Comparison of ENCODE assay signal across 8 cellular contexts in the genomic region with DNA sequence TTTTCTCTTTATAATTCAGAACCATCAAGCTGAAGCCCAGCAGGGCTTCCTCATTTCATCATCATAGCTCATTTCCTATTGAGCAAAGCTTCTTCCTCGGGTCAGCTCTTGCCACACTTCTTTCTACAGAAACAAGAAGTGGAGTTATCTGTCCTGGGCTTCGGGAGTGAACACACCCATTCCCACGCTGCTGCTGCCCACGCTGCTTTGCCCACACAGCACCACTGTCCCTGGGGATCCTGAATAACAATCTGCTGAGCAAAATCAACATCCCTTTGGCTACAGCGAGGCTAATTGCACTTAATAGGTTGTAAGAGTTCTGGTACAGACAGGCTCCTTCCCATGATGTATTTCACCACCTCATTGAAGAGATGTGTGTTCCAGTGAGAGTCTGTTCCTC. TPM values are rescaled to one million over a fixed set of nuclear protein-coding genes. Genes with fewer than 3 reads are reported as not detected.
A peak's percentile ranks its signal among the peaks of the same experiment; 100 is the strongest.
DNase-seq lines count a peak whose midpoint lies in the region; ATAC-seq, FAIRE-seq and TF ChIP-seq lines count a peak whose summit lies in the region.

No MANE protein-coding gene starts in this region.

- H3K18ac ChIP-seq in neuronal stem cell (ENCODE audit: low read length), result no peak overlapping the region

- ATAC-seq in HG02885 (IDR thresholded peaks at IDR 0.05; ENCODE audit: poor library complexity, unreplicated experiment), result no peak
- no peak for ATAC-seq in activated T-cell treated with anti-CD3 and anti-CD28 coated beads, Interleukin-2, amount 50 U/mL, for 72 hours (replicated peaks in 1 of 2)

- no peak overlapping the region for H4K91ac ChIP-seq in neuronal stem cell (ENCODE audit: low read depth, low read length, poor library complexity)

- H2BK15ac ChIP-seq in neuronal stem cell (ENCODE audit: low read length), result no peak overlapping the region

- H3K14ac ChIP-seq in neuronal stem cell (ENCODE audit: low read length), result no peak overlapping the region

- no peaks in the 10 kb centered on the region for H3K79me2 ChIP-seq in endothelial cell of umbilical vein (ENCODE audit: control insufficient read depth, insufficient read depth, low read length)

- peaks cover 14% of the 10 kb centered on the region for H3K9me3 Mint-ChIP-seq in endodermal cell
- no peaks in the 10 kb centered on the region for H3K9me3 Mint-ChIP-seq in activated T-cell treated with anti-CD3 and anti-CD28 coated beads, Interleukin-2, amount 50 U/mL, for 72 hours

- TF ChIP-seq POLR2A in endothelial cell of umbilical vein (IDR thresholded peaks at IDR 0.05; ENCODE audit: low read depth, low read length), result no peak

- no peaks in the 10 kb centered on the region for H3K9me3 ChIP-seq in endothelial cell of umbilical vein (replicated peaks; ENCODE audit: control insufficient read depth, insufficient read depth, low read length)
- H3K9me3 ChIP-seq in neuronal stem cell (replicated peaks in 1 of 2; ENCODE audit: control insufficient read depth in 2 of 2, insufficient read depth in 1 of 2, low read depth in 1 of 2, low read length in 2 of 2), result no peaks in the 10 kb centered on the region
- peaks cover 2% of the 10 kb centered on the region for H3K9me3 ChIP-seq in endodermal cell (ENCODE audit: control insufficient read depth, low read length)

- no CpG with 5 or more reads among the region's 5 CpGs for WGBS in neuronal stem cell (ENCODE audit: extremely low coverage in 2 of 2, insufficient read length in 2 of 2, insufficient replicate concordance in 1 of 2), 2 donors
- WGBS in endodermal cell (ENCODE audit: insufficient coverage in 1 of 2, insufficient read length in 1 of 2), 2 experiments, result 77 to 86% methylated on average over 5 of the region's 5 CpGs

- TF ChIP-seq CTCF in endothelial cell of umbilical vein (IDR thresholded peaks at IDR 0.05; ENCODE audit: extremely low read depth in 1 of 2, insufficient read depth in 1 of 2, low read depth in 1 of 2, low read length in 2 of 2) (no peak), endodermal cell (conservative IDR thresholded peaks at IDR 0.05) (no peak)

- intact Hi-C loops in endothelial cell of umbilical vein (cut with micrococcal nuclease), result no loop called here

- POLR2A ChIA-PET in endothelial cell of umbilical vein (lab: Charles Lee), result no interaction called here

- no peak overlapping the region for H2BK12ac ChIP-seq in neuronal stem cell (ENCODE audit: low read length)

- peaks cover 2% of the 10 kb centered on the region for H3K36me3 Mint-ChIP-seq in endodermal cell (ENCODE audit: low read depth)
- no peaks in the 10 kb centered on the region for H3K36me3 Mint-ChIP-seq in activated T-cell treated with anti-CD3 and anti-CD28 coated beads, Interleukin-2, amount 50 U/mL, for 72 hours (ENCODE audit: insufficient read depth in 2 of 2)

- H3K4me1 ChIP-seq in endothelial cell of umbilical vein (ENCODE audit: control insufficient read depth, extremely low read depth, insufficient read depth, low read length) (peaks cover 7% of the 10 kb centered on the region), neuronal stem cell (ENCODE audit: control insufficient read depth in 2 of 2, insufficient read depth in 1 of 2, low read depth in 1 of 2, low read length in 2 of 2) (peaks cover 0 to 1% of the 10 kb centered on the region in 2 donors), endodermal cell (ENCODE audit: control insufficient read depth, insufficient read depth, low read length) (no peaks in the 10 kb centered on the region)

- no peak overlapping the region for H2BK120ac ChIP-seq in neuronal stem cell (ENCODE audit: low read depth, low read length)

- no peaks in the 10 kb centered on the region for H3K27me3 Mint-ChIP-seq in endodermal cell (ENCODE audit: insufficient read depth)
- no peaks in the 10 kb centered on the region for H3K27me3 Mint-ChIP-seq in activated T-cell treated with anti-CD3 and anti-CD28 coated beads, Interleukin-2, amount 50 U/mL, for 72 hours (ENCODE audit: low read depth)

- H3K4me1 Mint-ChIP-seq in endodermal cell, result no peaks in the 10 kb centered on the region
- peaks cover 15% of the 10 kb centered on the region for H3K4me1 Mint-ChIP-seq in activated T-cell treated with anti-CD3 and anti-CD28 coated beads, Interleukin-2, amount 50 U/mL, for 72 hours (ENCODE audit: low read depth)

- no peak overlapping the region for H3K23ac ChIP-seq in neuronal stem cell (ENCODE audit: low read depth, low read length, poor library complexity)

- peaks cover 0 to 2% of the 10 kb centered on the region in 2 experiments for H3K27me3 ChIP-seq in endothelial cell of umbilical vein (ENCODE audit: control insufficient read depth in 2 of 2, insufficient read depth in 2 of 2, low read length in 2 of 2)
- H3K27me3 ChIP-seq in neuronal stem cell (ENCODE audit: control insufficient read depth in 3 of 3, insufficient read depth in 3 of 3, low read depth in 1 of 3, low read length in 3 of 3), result peaks cover 0 to 23% (median 0%) of the 10 kb centered on the region in 3 experiments
- H3K27me3 ChIP-seq in endodermal cell (ENCODE audit: control insufficient read depth, insufficient read depth, low read length, poor library complexity, severe bottlenecking), result no peaks in the 10 kb centered on the region

- no peaks in the 10 kb centered on the region for H3K79me1 ChIP-seq in neuronal stem cell (ENCODE audit: low read depth, low read length)

- dilution Hi-C loops in endothelial cell of umbilical vein (cut with MboI; ENCODE audit: extremely low pct_ligation_motif_present, low sequenced_read_pairs), result loop anchor here (5.0 kb wide), 1 partner anchor 81 kb away; no protein-coding TSS in a partner anchor

- H3K27ac Mint-ChIP-seq in endodermal cell, result no peak overlapping the region
- no peak overlapping the region for H3K27ac Mint-ChIP-seq in activated T-cell treated with anti-CD3 and anti-CD28 coated beads, Interleukin-2, amount 50 U/mL, for 72 hours

- H3K36me3 ChIP-seq in endothelial cell of umbilical vein (ENCODE audit: control insufficient read depth in 2 of 2, extremely low read depth in 1 of 2, insufficient read depth in 2 of 2, low read length in 2 of 2), result no peaks in the 10 kb centered on the region
- H3K36me3 ChIP-seq in neuronal stem cell (replicated peaks in 1 of 2; ENCODE audit: control insufficient read depth in 2 of 2, insufficient read depth in 2 of 2, low read length in 2 of 2), result no peaks in the 10 kb centered on the region
- H3K36me3 ChIP-seq in endodermal cell (ENCODE audit: control insufficient read depth, insufficient read depth, low read length), result no peaks in the 10 kb centered on the region

- no peak overlapping the region for H3K4me3 Mint-ChIP-seq in endodermal cell
- H3K4me3 Mint-ChIP-seq in activated T-cell treated with anti-CD3 and anti-CD28 coated beads, Interleukin-2, amount 50 U/mL, for 72 hours, result no peak overlapping the region

- H3K4me2 ChIP-seq in endothelial cell of umbilical vein (ENCODE audit: insufficient read depth, low read length) (peak overlapping the region; percentile 48), neuronal stem cell (ENCODE audit: insufficient read depth, low read length, poor library complexity, severe bottlenecking) (no peak overlapping the region)

- BruUV-seq in endothelial cell of umbilical vein (replicated peaks; lab: Mats Ljungman, UMichigan), result no TSS peak

- H2AFZ ChIP-seq in endothelial cell of umbilical vein (ENCODE audit: low read depth, low read length) (peak overlapping the region; percentile 85), neuronal stem cell (ENCODE audit: low read length) (peak overlapping the region; percentile 73)

- no peak overlapping the region for H3K9ac ChIP-seq in endothelial cell of umbilical vein (replicated peaks; ENCODE audit: extremely low read depth, insufficient read depth, low read length)
- H3K9ac ChIP-seq in neuronal stem cell (ENCODE audit: low read depth, low read length, poor library complexity), result no peak overlapping the region
- no peak overlapping the region for H3K9ac ChIP-seq in endodermal cell (ENCODE audit: extremely low read depth, low read length, poor library complexity, severe bottlenecking)

- CTCF ChIA-PET in endothelial cell of umbilical vein (lab: Charles Lee), result interaction anchor here (0.6 to 11.4 kb wide), 11 partner anchors 9 to 281 kb away, joined by 3 to 334 read pairs (median 4); a partner anchor contains a TSS

- H2BK5ac ChIP-seq in neuronal stem cell (ENCODE audit: low read length), result no peak overlapping the region

- FAIRE-seq in endothelial cell of umbilical vein (lab: Jason Lieb, UNC), result peak; percentile 72

- H2AK5ac ChIP-seq in neuronal stem cell (ENCODE audit: low read depth, low read length), result no peak overlapping the region

- no peak overlapping the region for H3K4me3 ChIP-seq in endothelial cell of umbilical vein (replicated peaks in 1 of 3; ENCODE audit: insufficient read depth in 1 of 3, low read depth in 1 of 3, low read length in 3 of 3)
- no peak overlapping the region for H3K4me3 ChIP-seq in neuronal stem cell (ENCODE audit: low read length in 2 of 2)
- no peak overlapping the region for H3K4me3 ChIP-seq in endodermal cell (ENCODE audit: low read length)

- H3K27ac ChIP-seq in endothelial cell of umbilical vein (ENCODE audit: insufficient read depth, low read depth, low read length), result no peak overlapping the region
- no peak overlapping the region for H3K27ac ChIP-seq in neuronal stem cell (replicated peaks; ENCODE audit: low read length)
- no peak overlapping the region for H3K27ac ChIP-seq in endodermal cell (ENCODE audit: low read depth, low read length)

- H4K8ac ChIP-seq in neuronal stem cell (ENCODE audit: low read depth, low read length), result no peak overlapping the region

- no peaks in the 10 kb centered on the region for H4K20me1 ChIP-seq in endothelial cell of umbilical vein (replicated peaks; ENCODE audit: control insufficient read depth, extremely low read depth, insufficient read depth, low read length)

- H3K4ac ChIP-seq in neuronal stem cell (ENCODE audit: low read length), result no peak overlapping the region

- DNase-seq in ELR (ENCODE audit: low read depth) (peak; percentile 59), NCI-H226 (peak; percentile 78), endothelial cell of umbilical vein (ENCODE audit: low read depth, low spot score) (peak; percentile 59), neuronal stem cell (ENCODE audit: low spot score) (no peak), endodermal cell (no peak)
- no peak for DNase-seq in activated CD4-positive, alpha-beta T cell treated with anti-CD3 and anti-CD28 coated beads for 1 hour
- DNase-seq in activated T-cell treated with anti-CD3 and anti-CD28 coated beads, Interleukin-2, amount 50 U/mL, for 72 hours, result no peak

- H3K9me1 ChIP-seq in endothelial cell of umbilical vein (replicated peaks; ENCODE audit: control insufficient read depth, extremely low read depth, insufficient read depth, low read length), result no peaks in the 10 kb centered on the region

RNA-seq across cellular contexts. Expression of a gene that starts 23.7 kb away (rescaled TPM):
- total RNA-seq in endothelial cell of umbilical vein (1.2 and 1.6 TPM in 2 replicates), endodermal cell (1 to 10 TPM; 3.1 to 4.5 TPM)
- 0.53 and 0.87 TPM in 2 replicates for polyA plus RNA-seq in endothelial cell of umbilical vein
- polyA plus RNA-seq in endothelial cell of umbilical vein (2011; cell fraction: cytosol; rRNA removed), result 1.3 TPM in 2 replicates
- 0.18 and 0.25 TPM in 2 replicates for polyA plus RNA-seq in endothelial cell of umbilical vein (2011; cell fraction: nucleus; rRNA removed)
- 1.1 and 1.4 TPM in 2 replicates for polyA plus RNA-seq in endothelial cell of umbilical vein (2012)
- polyA minus RNA-seq in endothelial cell of umbilical vein, result 0.63 and 0.68 TPM in 2 replicates
- 0.82 TPM for polyA minus RNA-seq in endothelial cell of umbilical vein (2011; cell fraction: cytosol; rRNA and poly(A)+ RNA removed)
- polyA minus RNA-seq in endothelial cell of umbilical vein (2011; cell fraction: nucleus; rRNA and poly(A)+ RNA removed), result 0.24 TPM in 1 of 2 replicates, not detected in the other
- 10.3 TPM for polyA plus RNA-seq in neuronal stem cell (2013, experiment 1 of 2)
- polyA plus RNA-seq in neuronal stem cell (2013, experiment 2 of 2), result 10.6 TPM
- polyA plus RNA-seq in endodermal cell (2013, experiment 1 of 2), result 4.5 TPM
- 4.3 TPM for polyA plus RNA-seq in endodermal cell (2013, experiment 2 of 2)
- 1 to 10 TPM; 5.3 to 5.9 TPM for total RNA-seq in activated T-cell treated with anti-CD3 and anti-CD28 coated beads, Interleukin-2, amount 50 U/mL, for 72 hours

RNA-seq across cellular contexts. Expression of a gene that starts 23.8 kb away (rescaled TPM):
- total RNA-seq in endothelial cell of umbilical vein (12.4 and 14.0 TPM in 2 replicates), endodermal cell (10 to 100 TPM; 21.8 to 33.3 TPM)
- polyA plus RNA-seq in endothelial cell of umbilical vein, result 6.6 and 9.2 TPM in 2 replicates
- 7.6 and 8.3 TPM in 2 replicates for polyA plus RNA-seq in endothelial cell of umbilical vein (2011; cell fraction: cytosol; rRNA removed)
- 2.7 and 5.3 TPM in 2 replicates for polyA plus RNA-seq in endothelial cell of umbilical vein (2011; cell fraction: nucleus; rRNA removed)
- polyA plus RNA-seq in endothelial cell of umbilical vein (2012), result 9.3 and 9.7 TPM in 2 replicates
- polyA minus RNA-seq in endothelial cell of umbilical vein, result 8.7 and 12.5 TPM in 2 replicates
- polyA minus RNA-seq in endothelial cell of umbilical vein (2011; cell fraction: cytosol; rRNA and poly(A)+ RNA removed), result 14.3 TPM
- polyA minus RNA-seq in endothelial cell of umbilical vein (2011; cell fraction: nucleus; rRNA and poly(A)+ RNA removed), result 2.2 and 3.6 TPM in 2 replicates
- 29.8 TPM for polyA plus RNA-seq in neuronal stem cell (2013, experiment 1 of 2)
- 28.3 TPM for polyA plus RNA-seq in neuronal stem cell (2013, experiment 2 of 2)
- 27.3 TPM for polyA plus RNA-seq in endodermal cell (2013, experiment 1 of 2)
- polyA plus RNA-seq in endodermal cell (2013, experiment 2 of 2), result 25.6 TPM
- 10 to 100 TPM; 72.7 to 81.6 TPM for total RNA-seq in activated T-cell treated with anti-CD3 and anti-CD28 coated beads, Interleukin-2, amount 50 U/mL, for 72 hours

RNA-seq across cellular contexts. Expression of a gene that starts 48.9 kb away (rescaled TPM):
- 14.4 and 15.6 TPM in 2 replicates for total RNA-seq in endothelial cell of umbilical vein
- polyA plus RNA-seq in endothelial cell of umbilical vein, result 8.1 and 8.7 TPM in 2 replicates
- polyA plus RNA-seq in endothelial cell of umbilical vein (2011; cell fraction: cytosol; rRNA removed), result 4.2 and 5.0 TPM in 2 replicates
- 2.7 and 3.6 TPM in 2 replicates for polyA plus RNA-seq in endothelial cell of umbilical vein (2011; cell fraction: nucleus; rRNA removed)
- polyA plus RNA-seq in endothelial cell of umbilical vein (2012), result 3.5 and 5.6 TPM in 2 replicates
- polyA minus RNA-seq in endothelial cell of umbilical vein, result 3.2 and 3.9 TPM in 2 replicates
- not detected for polyA minus RNA-seq in endothelial cell of umbilical vein (2011; cell fraction: cytosol; rRNA and poly(A)+ RNA removed)
- polyA minus RNA-seq in endothelial cell of umbilical vein (2011; cell fraction: nucleus; rRNA and poly(A)+ RNA removed), result 1.1 and 2.4 TPM in 2 replicates
- polyA plus RNA-seq in neuronal stem cell (2013, experiment 1 of 2), result 2.1 TPM
- 2.0 TPM for polyA plus RNA-seq in neuronal stem cell (2013, experiment 2 of 2)
- total RNA-seq in endodermal cell, result 1 to 10 TPM; 2.1 to 3.2 TPM
- polyA plus RNA-seq in endodermal cell (2013, experiment 1 of 2), result 0.57 TPM
- polyA plus RNA-seq in endodermal cell (2013, experiment 2 of 2), result 0.33 TPM
- total RNA-seq in activated T-cell treated with anti-CD3 and anti-CD28 coated beads, Interleukin-2, amount 50 U/mL, for 72 hours, result 10 to 100 TPM; 15.2 to 20.6 TPM

RNA-seq across cellular contexts. Expression of a gene that starts 51.3 kb away (rescaled TPM):
- total RNA-seq in endothelial cell of umbilical vein (85.8 and 98.9 TPM in 2 replicates), endodermal cell (10 to 100 TPM; 58.7 to 76.6 TPM)
- 17.6 and 22.6 TPM in 2 replicates for polyA plus RNA-seq in endothelial cell of umbilical vein
- polyA plus RNA-seq in endothelial cell of umbilical vein (2011; cell fraction: cytosol; rRNA removed), result 38.8 and 42.1 TPM in 2 replicates
- polyA plus RNA-seq in endothelial cell of umbilical vein (2011; cell fraction: nucleus; rRNA removed), result 20.8 and 25.0 TPM in 2 replicates
- polyA plus RNA-seq in endothelial cell of umbilical vein (2012), result 70.0 and 83.0 TPM in 2 replicates
- 93.4 and 135 TPM in 2 replicates for polyA minus RNA-seq in endothelial cell of umbilical vein
- polyA minus RNA-seq in endothelial cell of umbilical vein (2011; cell fraction: cytosol; rRNA and poly(A)+ RNA removed), result 67.2 TPM
- polyA minus RNA-seq in endothelial cell of umbilical vein (2011; cell fraction: nucleus; rRNA and poly(A)+ RNA removed), result 19.3 and 28.9 TPM in 2 replicates
- polyA plus RNA-seq in neuronal stem cell (2013, experiment 1 of 2), result 42.9 TPM
- 43.9 TPM for polyA plus RNA-seq in neuronal stem cell (2013, experiment 2 of 2)
- polyA plus RNA-seq in endodermal cell (2013, experiment 1 of 2), result 68.8 TPM
- 63.1 TPM for polyA plus RNA-seq in endodermal cell (2013, experiment 2 of 2)
- 100 to 1,000 TPM in 1 of 2 donors, 10 to 100 TPM in 1; 99.9 to 109 TPM for total RNA-seq in activated T-cell treated with anti-CD3 and anti-CD28 coated beads, Interleukin-2, amount 50 U/mL, for 72 hours

Comparison
In these comparisons a context has a peak if more than half of its experiments do, and no peak if none do; other contexts are left out.
1. DNase-seq: peak in ELR (single experiment), NCI-H226 (single experiment) and endothelial cell of umbilical vein (single experiment); none in neuronal stem cell (single experiment), endodermal cell (single experiment), activated CD4-positive, alpha-beta T cell treated with anti-CD3 and anti-CD28 coated beads for 1 hour (single experiment) and activated T-cell treated with anti-CD3 and anti-CD28 coated beads, Interleukin-2, amount 50 U/mL, for 72 hours (0 of 2).